Comparison of ENCODE assay signal across 24 cellular contexts in genomic region chr11:114820621-114821020, GRCh38.
"Had no signal": no experiment of that assay in that cellular context is flagged by ENCODE, and none has a peak within 500 bp of the region (broad histone marks: within the 10 kb centered on the region; RNA-seq: fewer than 3 reads in every experiment).

No MANE protein-coding gene starts in this region.

- H3K9me3 ChIP-seq: esophagus squamous epithelium, ovary, right lobe of liver, suprapubic skin, thyroid gland had no signal

- H3K9ac ChIP-seq: neural progenitor cell had no signal

- H3K4me3 Mint-ChIP-seq: naive thymus-derived CD8-positive, alpha-beta T cell; neural progenitor cell; stimulated activated effector memory CD8-positive, alpha-beta T cell treated with anti-CD3 and anti-CD28 coated beads, Interleukin-12 subunit alpha, Interleukin-12 subunit beta, amount 100 ng/mL, for 72 hours; type B pancreatic cell had no signal

- H3K27ac ChIP-seq: coronary artery, epithelial cell of prostate, esophagus squamous epithelium, gastroesophageal sphincter, neural progenitor cell, ovary, right lobe of liver, suprapubic skin, thyroid gland had no signal

- DNase-seq: dorsolateral prefrontal cortex; effector memory CD4-positive, alpha-beta T cell; esophagus squamous epithelium; foreskin fibroblast; glutamatergic neuron; islet precursor cell; mammary epithelial cell; naive thymus-derived CD8-positive, alpha-beta T cell; nucleus accumbens; ovary; right lobe of liver; stimulated activated CD4-positive, alpha-beta T cell treated with anti-CD3 and anti-CD28 coated beads, Interleukin-4, amount 100 ng/mL, for 1 hour; stimulated activated CD8-positive, alpha-beta memory T cell treated with anti-CD3 and anti-CD28 coated beads, Interleukin-4, amount 100 ng/mL, for 48 hours; stimulated activated naive CD8-positive, alpha-beta T cell treated with anti-CD3 and anti-CD28 coated beads, Interleukin-15, Interleukin-2, amounts not matched to agents 100 U/mL and 50 U/mL, for 24 hours; thyroid gland had no signal

- H3K36me3 Mint-ChIP-seq: naive thymus-derived CD8-positive, alpha-beta T cell; neural progenitor cell; stimulated activated effector memory CD8-positive, alpha-beta T cell treated with anti-CD3 and anti-CD28 coated beads, Interleukin-12 subunit alpha, Interleukin-12 subunit beta, amount 100 ng/mL, for 72 hours; type B pancreatic cell had no signal

- H3K4me3 ChIP-seq: coronary artery, dorsolateral prefrontal cortex, esophagus squamous epithelium, gastroesophageal sphincter, neural progenitor cell, ovary, right lobe of liver, suprapubic skin, thyroid gland had no signal

- H3K27me3 ChIP-seq: neural progenitor cell, ovary, right lobe of liver, thyroid gland had no signal

- ATAC-seq: gastroesophageal sphincter; left lobe of liver; naive thymus-derived CD8-positive, alpha-beta T cell; right lobe of liver; stimulated activated effector memory CD8-positive, alpha-beta T cell treated with anti-CD3 and anti-CD28 coated beads, Interleukin-12 subunit alpha, Interleukin-12 subunit beta, amount 100 ng/mL, for 72 hours; stimulated activated naive CD8-positive, alpha-beta T cell treated with anti-CD3 and anti-CD28 coated beads, Interleukin-15, Interleukin-2, amounts not matched to agents 100 U/mL and 50 U/mL, for 24 hours had no signal

- H3K27ac Mint-ChIP-seq: naive thymus-derived CD8-positive, alpha-beta T cell; neural progenitor cell; progenitor cell of endocrine pancreas; stimulated activated effector memory CD8-positive, alpha-beta T cell treated with anti-CD3 and anti-CD28 coated beads, Interleukin-12 subunit alpha, Interleukin-12 subunit beta, amount 100 ng/mL, for 72 hours; type B pancreatic cell had no signal

- H3K36me3 ChIP-seq: esophagus squamous epithelium, gastroesophageal sphincter, neural progenitor cell, ovary, right lobe of liver, suprapubic skin, thyroid gland had no signal

- H3K4me1 ChIP-seq: esophagus squamous epithelium, gastroesophageal sphincter, right lobe of liver, suprapubic skin, thyroid gland had no signal

- H3K9me3 Mint-ChIP-seq: neural progenitor cell, type B pancreatic cell had no signal

- H3K4me1 Mint-ChIP-seq: naive thymus-derived CD8-positive, alpha-beta T cell; neural progenitor cell; stimulated activated effector memory CD8-positive, alpha-beta T cell treated with anti-CD3 and anti-CD28 coated beads, Interleukin-12 subunit alpha, Interleukin-12 subunit beta, amount 100 ng/mL, for 72 hours had no signal
